ENCODE assay signal across 8 cellular contexts in genomic region chr15:44726136-44726535, GRCh38. TPM values are rescaled to one million over a fixed set of nuclear protein-coding genes. Genes with fewer than 3 reads are reported as not detected.
DNase-seq lines count a peak whose midpoint lies in the region; ATAC-seq and TF ChIP-seq lines count a peak whose summit lies in the region.

No MANE protein-coding gene starts in this region.

- ATAC-seq in activated T-cell treated with anti-CD3 and anti-CD28 coated beads, Interleukin-2, amount 50 U/mL, for 4 hours: no peak
- ATAC-seq in GM18909 (IDR thresholded peaks at IDR 0.05; ENCODE audit: poor library complexity, unreplicated experiment): no peak

- H3K4me3 ChIP-seq in tibial artery: no peak overlapping the region

- H3K27me3 ChIP-seq in layer of hippocampus (ENCODE audit: control insufficient read depth, insufficient read depth, low read length) (no peaks in the 10 kb centered on the region), tibial artery (no peaks in the 10 kb centered on the region)

- no peaks in the 10 kb centered on the region for H3K36me3 ChIP-seq in tibial artery

- TF ChIP-seq CTCF in tibial artery (IDR thresholded peaks at IDR 0.05) (no peak), GM10248 (IDR thresholded peaks at IDR 0.05; ENCODE audit: control extremely low read depth, extremely low read depth, low read depth, missing control alignments) (no peak)

- H3K36me3 Mint-ChIP-seq in activated T-cell treated with anti-CD3 and anti-CD28 coated beads, Interleukin-2, amount 50 U/mL, for 4 hours (ENCODE audit: insufficient read depth): no peaks in the 10 kb centered on the region
- peaks cover 2% of the 10 kb centered on the region for H3K36me3 Mint-ChIP-seq in activated naive CD4-positive, alpha-beta T cell treated with anti-CD3 and anti-CD28 coated beads, Interleukin-2, amount 50 U/mL, for 24 hours

- intact Hi-C loops in tibial artery (cut with DNase I; ENCODE audit: low total_unique reads): no loop called here

- H3K9me3 ChIP-seq in tibial artery: no peaks in the 10 kb centered on the region

- H3K4me1 Mint-ChIP-seq in activated T-cell treated with anti-CD3 and anti-CD28 coated beads, Interleukin-2, amount 50 U/mL, for 4 hours (ENCODE audit: low read depth): peaks cover 67% of the 10 kb centered on the region
- H3K4me1 Mint-ChIP-seq in activated naive CD4-positive, alpha-beta T cell treated with anti-CD3 and anti-CD28 coated beads, Interleukin-2, amount 50 U/mL, for 24 hours: peaks cover 69% of the 10 kb centered on the region

- DNase-seq in activated T-cell treated with anti-CD3 and anti-CD28 coated beads, Interleukin-2, amount 50 U/mL, for 4 hours: no peak
- DNase-seq in activated T-cell treated with anti-CD3 and anti-CD28 coated beads for 4 hours (no peak), tibial artery (no peak), OCI-M1 (lab: John Stamatoyannopoulos, UW) (no peak), GM10248 (ENCODE audit: extremely low spot score) (no peak)

- H3K4me1 ChIP-seq in tibial artery: peaks cover 0 to 37% (median 4%) of the 10 kb centered on the region in 4 donors

- peak overlapping the region; percentile 84 for H3K4me3 Mint-ChIP-seq in activated T-cell treated with anti-CD3 and anti-CD28 coated beads, Interleukin-2, amount 50 U/mL, for 4 hours
- peak overlapping the region; percentile 97 for H3K4me3 Mint-ChIP-seq in activated naive CD4-positive, alpha-beta T cell treated with anti-CD3 and anti-CD28 coated beads, Interleukin-2, amount 50 U/mL, for 24 hours

- H3K27ac ChIP-seq in layer of hippocampus (ENCODE audit: low read depth, low read length): peak overlapping the region; percentile 21
- peak overlapping the region; percentile 93 to 95 for H3K27ac ChIP-seq in tibial artery

- POLR2A ChIA-PET in GM10248 (lab: Yijun Ruan, JAX): interaction anchor here (1.1 to 5.7 kb wide), 6 partner anchors 11 to 188 kb away, joined by 3 to 112 read pairs (median 7); partner anchors contain the start of genes B2M, PATL2, SPG11 and TRIM69

- no peaks in the 10 kb centered on the region for H3K9me3 Mint-ChIP-seq in activated T-cell treated with anti-CD3 and anti-CD28 coated beads, Interleukin-2, amount 50 U/mL, for 4 hours
- H3K9me3 Mint-ChIP-seq in activated naive CD4-positive, alpha-beta T cell treated with anti-CD3 and anti-CD28 coated beads, Interleukin-2, amount 50 U/mL, for 24 hours: no peaks in the 10 kb centered on the region

- no peaks in the 10 kb centered on the region for H3K27me3 Mint-ChIP-seq in activated T-cell treated with anti-CD3 and anti-CD28 coated beads, Interleukin-2, amount 50 U/mL, for 4 hours (ENCODE audit: low read depth)
- no peaks in the 10 kb centered on the region for H3K27me3 Mint-ChIP-seq in activated naive CD4-positive, alpha-beta T cell treated with anti-CD3 and anti-CD28 coated beads, Interleukin-2, amount 50 U/mL, for 24 hours

- CTCF ChIA-PET in GM10248 (lab: Yijun Ruan, JAX): interaction anchor here (0.9 to 4.4 kb wide), 6 partner anchors 11 to 133 kb away, joined by 3 to 34 read pairs (median 5); partner anchors contain the start of genes B2M, PATL2, SPG11 and TRIM69

- peak overlapping the region; percentile 100 for H3K27ac Mint-ChIP-seq in activated naive CD4-positive, alpha-beta T cell treated with anti-CD3 and anti-CD28 coated beads, Interleukin-2, amount 50 U/mL, for 24 hours

RNA-seq across cellular contexts. Expression of gene TRIM69, which starts 10.2 kb away (rescaled TPM):
- 10 to 100 TPM; 45.4 to 58.2 (median 46.4) TPM for total RNA-seq in activated T-cell treated with anti-CD3 and anti-CD28 coated beads, Interleukin-2, amount 50 U/mL, for 4 hours

RNA-seq across cellular contexts. Expression of gene B2M, which starts 14.8 kb away (rescaled TPM):
- 1,000 to 10,000 TPM; 3,850 to 4,350 (median 4,124) TPM for total RNA-seq in activated T-cell treated with anti-CD3 and anti-CD28 coated beads, Interleukin-2, amount 50 U/mL, for 4 hours

RNA-seq across cellular contexts. Expression of gene PATL2, which starts 15.0 kb away (rescaled TPM):
- 1 to 10 TPM; 3.6 to 5.2 (median 3.9) TPM for total RNA-seq in activated T-cell treated with anti-CD3 and anti-CD28 coated beads, Interleukin-2, amount 50 U/mL, for 4 hours
